6 cellular contexts compared by ENCODE assay signal in the genomic region with DNA sequence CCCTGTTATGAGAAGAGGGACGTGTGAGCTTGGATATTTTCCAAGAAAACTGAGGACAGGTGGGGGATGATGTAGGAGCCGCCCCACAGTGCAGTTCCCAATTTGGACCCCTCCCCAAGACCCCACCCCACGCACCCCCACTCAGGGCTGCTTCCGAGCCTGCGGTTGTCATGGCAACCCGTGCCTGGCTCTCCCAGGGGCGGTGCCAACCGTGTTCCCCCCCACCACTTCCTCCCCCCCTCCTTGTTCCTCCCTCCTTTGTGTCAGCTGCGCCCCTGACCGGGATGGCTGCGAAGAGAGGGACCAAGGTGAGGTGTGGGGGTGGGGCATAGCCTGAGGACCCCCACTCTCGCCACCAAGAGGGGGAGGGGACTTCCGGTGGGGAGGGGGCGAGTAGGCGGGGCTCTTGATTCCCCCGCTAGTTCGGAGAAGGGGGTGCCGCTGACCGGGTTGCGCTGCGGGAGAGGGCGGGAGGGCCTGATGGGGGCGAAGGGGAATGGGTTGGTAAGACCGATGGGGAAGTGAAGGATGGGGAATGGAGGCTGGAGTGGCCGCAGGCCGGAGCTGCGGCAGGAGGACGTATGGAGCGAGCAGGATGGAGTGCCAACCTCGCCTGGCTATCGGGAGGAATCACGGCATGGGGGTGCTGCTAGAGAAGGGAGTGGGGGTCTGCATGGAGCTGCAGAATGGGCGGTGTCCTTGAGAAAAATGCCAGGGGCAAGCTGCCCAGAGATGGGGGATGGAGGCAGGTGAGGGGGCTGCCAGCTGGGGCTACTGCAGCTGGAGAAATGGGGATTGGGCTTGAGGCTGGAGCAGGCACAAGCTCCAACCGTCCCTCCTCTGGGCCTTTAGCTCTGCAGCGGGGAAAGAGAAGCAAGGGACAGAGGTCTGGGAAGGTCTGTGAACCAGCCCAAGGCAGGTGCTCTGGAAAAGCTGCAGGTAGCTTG. TPM values are rescaled to one million over a fixed set of nuclear protein-coding genes. Genes with fewer than 3 reads are reported as not detected.
DNase-seq lines count a peak whose midpoint lies in the region; ATAC-seq and TF ChIP-seq lines count a peak whose summit lies in the region.

No MANE protein-coding gene starts in this region.

- peaks cover 24% of the 10 kb centered on the region for H3K36me3 ChIP-seq in BE2C
- H3K36me3 ChIP-seq in adipocyte (ENCODE audit: control insufficient read depth, insufficient read depth, low read length, severe bottlenecking) = peaks cover 11% of the 10 kb centered on the region
- H3K36me3 ChIP-seq in mesodermal cell (ENCODE audit: control insufficient read depth, insufficient read depth, low read length) = peaks cover 53% of the 10 kb centered on the region

- peak overlapping the region; percentile 96 for H3K9ac ChIP-seq in adipocyte (ENCODE audit: low read length)

- H3K4me3 ChIP-seq in BE2C (ENCODE audit: low read depth, low read length) = peak overlapping the region; percentile 90
- H3K4me3 ChIP-seq in adipocyte (ENCODE audit: low read length) = peak overlapping the region; percentile 96
- peak overlapping the region; percentile 90 for H3K4me3 ChIP-seq in mesodermal cell (ENCODE audit: extremely low read depth, insufficient read depth, low read length, poor library complexity, severe bottlenecking)

- DNase-seq in BE2C (peak; percentile 61), NCI-H2081 (lab: John Stamatoyannopoulos, UW) (peak; percentile 88 to 90), adipocyte (ENCODE audit: low read depth) (peak; percentile 54)

- TF ChIP-seq CTCF in BE2C (IDR thresholded peaks at IDR 0.05; ENCODE audit: low read depth, low read length) = no peak

- no peak overlapping the region for H3K27ac ChIP-seq in mesodermal cell (ENCODE audit: low read depth, low read length, severe bottlenecking)

- H3K9me3 ChIP-seq in BE2C (no peaks in the 10 kb centered on the region), adipocyte (ENCODE audit: control insufficient read depth, low read length) (no peaks in the 10 kb centered on the region), mesodermal cell (ENCODE audit: control insufficient read depth, low read length) (no peaks in the 10 kb centered on the region)

- no peak for ATAC-seq in HG03354 (IDR thresholded peaks at IDR 0.05; ENCODE audit: poor library complexity, severe bottlenecking, unreplicated experiment)
- no peak for ATAC-seq in HG03460 (IDR thresholded peaks at IDR 0.05; ENCODE audit: unreplicated experiment)

- WGBS in mesodermal cell (ENCODE audit: insufficient coverage in 2 of 2), 2 experiments = 8 to 11% methylated on average over 18 to 19 of the region's 35 CpGs

- H3K4me1 ChIP-seq in BE2C (peaks cover 14% of the 10 kb centered on the region), adipocyte (ENCODE audit: control insufficient read depth, insufficient read depth, low read length) (peaks cover 17% of the 10 kb centered on the region), mesodermal cell (ENCODE audit: control insufficient read depth, insufficient read depth, low read length, poor library complexity, severe bottlenecking) (peaks cover 7% of the 10 kb centered on the region)

- H3K27me3 ChIP-seq in BE2C (no peaks in the 10 kb centered on the region), adipocyte (replicated peaks; ENCODE audit: control insufficient read depth, insufficient read depth, low read length) (no peaks in the 10 kb centered on the region)

RNA-seq across cellular contexts. Expression of a gene that starts 1.0 kb away (rescaled TPM):
- 25.0 TPM for polyA plus RNA-seq in BE2C (2012; ENCODE audit: insufficient read depth, insufficient read length, low read depth)
- 9.1 TPM for polyA plus RNA-seq in mesodermal cell (2013, experiment 1 of 2)
- polyA plus RNA-seq in mesodermal cell (2013, experiment 2 of 2) = 6.5 TPM

RNA-seq across cellular contexts. Expression of a gene that starts 1.5 kb away (rescaled TPM):
- polyA plus RNA-seq in BE2C (2012; ENCODE audit: insufficient read depth, insufficient read length, low read depth) = 420 TPM
- 226 TPM for polyA plus RNA-seq in mesodermal cell (2013, experiment 1 of 2)
- 191 TPM for polyA plus RNA-seq in mesodermal cell (2013, experiment 2 of 2)

RNA-seq across cellular contexts. Expression of a gene that starts 33.1 kb away (rescaled TPM):
- 47.4 TPM for polyA plus RNA-seq in BE2C (2012; ENCODE audit: insufficient read depth, insufficient read length, low read depth)
- polyA plus RNA-seq in mesodermal cell (2013, experiment 1 of 2) = 67.3 TPM
- polyA plus RNA-seq in mesodermal cell (2013, experiment 2 of 2) = 66.0 TPM

RNA-seq across cellular contexts. Expression of a gene that starts 33.9 kb away (rescaled TPM):
- polyA plus RNA-seq in BE2C (2012; ENCODE audit: insufficient read depth, insufficient read length, low read depth) = 149 TPM
- polyA plus RNA-seq in mesodermal cell (2013, experiment 1 of 2) = 56.6 TPM
- polyA plus RNA-seq in mesodermal cell (2013, experiment 2 of 2) = 41.7 TPM

RNA-seq across cellular contexts. Expression of a gene that starts 34.3 kb away (rescaled TPM):
- polyA plus RNA-seq in BE2C (2012; ENCODE audit: insufficient read depth, insufficient read length, low read depth) = 221 TPM
- 83.5 TPM for polyA plus RNA-seq in mesodermal cell (2013, experiment 1 of 2)
- polyA plus RNA-seq in mesodermal cell (2013, experiment 2 of 2) = 71.8 TPM
